1 cellular context compared by ENCODE assay signal in the genomic region with DNA sequence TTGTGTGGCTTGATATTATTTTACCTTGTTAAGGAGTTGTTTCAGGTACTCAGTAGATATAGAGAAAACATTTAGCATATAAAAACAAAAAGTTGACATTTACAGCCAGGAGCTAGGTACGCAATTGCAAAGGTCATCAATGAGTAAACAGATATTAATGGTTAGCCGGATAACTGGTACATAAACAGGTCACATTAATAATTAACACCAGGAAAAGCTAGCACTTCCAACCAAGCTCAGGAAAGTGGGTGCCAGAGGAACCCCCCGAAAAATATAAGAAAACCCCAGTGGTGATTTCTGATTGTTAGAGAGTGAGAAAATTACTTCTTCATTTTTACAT.
TF ChIP-seq lines count a peak whose summit lies in the region.

No MANE protein-coding gene starts in this region.

TF ChIP-seq in GM23338, 12 proteins besides CTCF, POLR2A, EP300 and RAD21 (continued from another document):
- TF ChIP-seq ZNF462 (CRISPR knock-in tag; IDR thresholded peaks at IDR 0.05) = no peak
- TF ChIP-seq NANOG (IDR thresholded peaks at IDR 0.05; ENCODE audit: borderline replicate concordance) = no peak
- TF ChIP-seq ZNF331 (CRISPR knock-in tag; IDR thresholded peaks at IDR 0.05; ENCODE audit: low read depth) = no peak
- TF ChIP-seq EZH2phosphoT487 (IDR thresholded peaks at IDR 0.05; ENCODE audit: unreplicated experiment) = no peak
- TF ChIP-seq, protein P1, sequence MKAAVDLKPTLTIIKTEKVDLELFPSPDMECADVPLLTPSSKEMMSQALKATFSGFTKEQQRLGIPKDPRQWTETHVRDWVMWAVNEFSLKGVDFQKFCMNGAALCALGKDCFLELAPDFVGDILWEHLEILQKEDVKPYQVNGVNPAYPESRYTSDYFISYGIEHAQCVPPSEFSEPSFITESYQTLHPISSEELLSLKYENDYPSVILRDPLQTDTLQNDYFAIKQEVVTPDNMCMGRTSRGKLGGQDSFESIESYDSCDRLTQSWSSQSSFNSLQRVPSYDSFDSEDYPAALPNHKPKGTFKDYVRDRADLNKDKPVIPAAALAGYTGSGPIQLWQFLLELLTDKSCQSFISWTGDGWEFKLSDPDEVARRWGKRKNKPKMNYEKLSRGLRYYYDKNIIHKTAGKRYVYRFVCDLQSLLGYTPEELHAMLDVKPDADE (IDR thresholded peaks at IDR 0.05) = no peak
- TF ChIP-seq JUNB (IDR thresholded peaks at IDR 0.05; ENCODE audit: unreplicated experiment) = no peak
- no peak for TF ChIP-seq CREB1 (CRISPR knock-in tag; IDR thresholded peaks at IDR 0.05; ENCODE audit: low read depth)
